ENCODE assay signal across 23 cellular contexts in the genomic region with DNA sequence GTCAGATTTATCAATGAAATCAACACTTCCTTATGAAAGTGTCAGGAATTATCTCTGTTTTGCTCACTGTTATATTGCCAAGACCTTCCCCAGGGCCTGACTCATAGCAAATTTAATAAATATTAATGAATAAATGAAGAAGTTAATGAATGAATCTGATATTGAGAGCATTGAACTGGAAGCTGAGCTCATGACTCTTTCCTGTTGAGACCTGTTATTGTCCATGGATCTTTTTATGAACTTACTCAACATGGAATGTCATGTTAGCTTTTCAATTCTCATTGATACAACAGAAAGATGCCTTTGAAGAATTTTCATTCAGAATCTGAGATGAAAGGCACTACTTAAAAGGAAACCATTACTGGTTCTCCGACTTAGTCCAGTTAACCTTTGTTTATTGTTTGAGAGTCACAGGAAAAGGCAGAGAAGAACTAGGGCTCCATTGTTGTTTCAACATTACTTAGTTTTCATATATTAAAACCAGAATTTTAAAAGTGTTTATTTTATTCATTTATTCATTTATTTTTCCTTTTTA.
"Had no signal": no experiment of that assay in that cellular context is flagged by ENCODE, and none has a peak within 500 bp of the region (broad histone marks: within the 10 kb centered on the region; RNA-seq: fewer than 3 reads in every experiment).

No MANE protein-coding gene starts in this region.

- H3K27me3 ChIP-seq: esophagus muscularis mucosa, gastrocnemius medialis, heart left ventricle, hepatocyte, left lung, sigmoid colon, testis, tibial artery had no signal

- DNase-seq: cerebellar nuclear complex; cortex of kidney; gastrocnemius medialis; heart left ventricle; left cardiac atrium; left lung; mesendoderm; midbrain; naive thymus-derived CD4-positive, alpha-beta T cell; psoas muscle; right cardiac atrium; sigmoid colon; stimulated activated CD4-positive, alpha-beta T cell treated with anti-CD3 and anti-CD28 coated beads, Interleukin-2, amount 100 ng/mL, for 24 hours; stimulated activated CD4-positive, alpha-beta T cell treated with anti-CD3 and anti-CD28 coated beads, Interleukin-4, amount 100 ng/mL, for 24 hours; stimulated activated naive CD4-positive, alpha-beta T cell treated with Interleukin-2 at 50 U/mL for 16 hours; substantia nigra; testis; tibial artery had no signal

- ATAC-seq: gastrocnemius medialis; heart left ventricle; left cardiac atrium; left lung; naive thymus-derived CD4-positive, alpha-beta T cell; psoas muscle; right cardiac atrium; stimulated activated effector memory CD8-positive, alpha-beta T cell treated with anti-CD3 and anti-CD28 coated beads, Interleukin-12 subunit alpha, Interleukin-12 subunit beta, amount 100 ng/mL, for 72 hours had no signal

- H3K4me3 ChIP-seq: esophagus muscularis mucosa, gastrocnemius medialis, heart left ventricle, hepatocyte, left lung, psoas muscle, sigmoid colon, testis, tibial artery had no signal

- H3K27me3 Mint-ChIP-seq: naive thymus-derived CD4-positive, alpha-beta T cell; type B pancreatic cell had no signal

- H3K9me3 Mint-ChIP-seq: nephron, type B pancreatic cell had no signal

- H3K4me1 Mint-ChIP-seq: naive thymus-derived CD4-positive, alpha-beta T cell; nephron; stimulated activated effector memory CD8-positive, alpha-beta T cell treated with anti-CD3 and anti-CD28 coated beads, Interleukin-12 subunit alpha, Interleukin-12 subunit beta, amount 100 ng/mL, for 72 hours had no signal

- H3K4me1 ChIP-seq: left lung, testis had no signal

- H3K4me3 Mint-ChIP-seq: naive thymus-derived CD4-positive, alpha-beta T cell; nephron; stimulated activated effector memory CD8-positive, alpha-beta T cell treated with anti-CD3 and anti-CD28 coated beads, Interleukin-12 subunit alpha, Interleukin-12 subunit beta, amount 100 ng/mL, for 72 hours; type B pancreatic cell had no signal

- H3K9me3 ChIP-seq: esophagus muscularis mucosa, gastrocnemius medialis, heart left ventricle, left lung, psoas muscle, sigmoid colon, testis, tibial artery had no signal

- H3K27ac ChIP-seq: esophagus muscularis mucosa, gastrocnemius medialis, heart left ventricle, hepatocyte, left lung, psoas muscle, sigmoid colon, testis, tibial artery had no signal

- H3K27ac Mint-ChIP-seq: naive thymus-derived CD4-positive, alpha-beta T cell; nephron; stimulated activated effector memory CD8-positive, alpha-beta T cell treated with anti-CD3 and anti-CD28 coated beads, Interleukin-12 subunit alpha, Interleukin-12 subunit beta, amount 100 ng/mL, for 72 hours; type B pancreatic cell had no signal

- H3K36me3 ChIP-seq: esophagus muscularis mucosa, gastrocnemius medialis, left lung, sigmoid colon had no signal

- H3K36me3 Mint-ChIP-seq: naive thymus-derived CD4-positive, alpha-beta T cell; stimulated activated effector memory CD8-positive, alpha-beta T cell treated with anti-CD3 and anti-CD28 coated beads, Interleukin-12 subunit alpha, Interleukin-12 subunit beta, amount 100 ng/mL, for 72 hours; type B pancreatic cell had no signal
